In genomic region chr13:94620286-94620896, GRCh38 we compare ENCODE assay signal across 9 cellular contexts. TPM values are rescaled to one million over a fixed set of nuclear protein-coding genes. Genes with fewer than 3 reads are reported as not detected.
DNase-seq lines count a peak whose midpoint lies in the region; ATAC-seq, FAIRE-seq and TF ChIP-seq lines count a peak whose summit lies in the region.
"Had no signal": no experiment of that assay in that cellular context is flagged by ENCODE, and none has a peak within 500 bp of the region (broad histone marks: within the 10 kb centered on the region; RNA-seq: fewer than 3 reads in every experiment).

No MANE protein-coding gene starts in this region.

- H3K4me1 ChIP-seq in GM23248 (ENCODE audit: insufficient read depth) (no peaks in the 10 kb centered on the region), Loucy (ENCODE audit: insufficient read depth, low read length, poor library complexity, severe bottlenecking) (peaks cover 6% of the 10 kb centered on the region), transverse colon (no peaks in the 10 kb centered on the region)

- H3K27me3 Mint-ChIP-seq in natural killer cell (ENCODE audit: low read depth in 2 of 2): no peaks in the 10 kb centered on the region
- no peaks in the 10 kb centered on the region for H3K27me3 Mint-ChIP-seq in natural killer cell treated with Interleukin-12 subunit alpha and Interleukin-12 subunit beta and Interleukin-15 and Interleukin-18, amount 100 ng/mL, for 72 hours

- 61 to 74% methylated on average over 2 of the region's 2 CpGs for WGBS in GM23248 (ENCODE audit: low coverage in 1 of 2, low lambda C conversion rate in 2 of 2, missing lambda C conversion rate in 2 of 2), 2 experiments
- 87 to 93% methylated on average over 2 of the region's 2 CpGs for whole genome bisulfite sequencing in transverse colon (ENCODE audit: low coverage in 1 of 2), 2 donors

- peaks cover 0 to 5% of the 10 kb centered on the region in 2 donors for H3K4me1 Mint-ChIP-seq in natural killer cell
- peaks cover 5 to 8% of the 10 kb centered on the region in 2 donors for H3K4me1 Mint-ChIP-seq in natural killer cell treated with Interleukin-12 subunit alpha and Interleukin-12 subunit beta and Interleukin-15 and Interleukin-18, amount 100 ng/mL, for 72 hours (ENCODE audit: low read depth in 2 of 2)

- no peak for TF ChIP-seq EP300 in transverse colon (IDR thresholded peaks at IDR 0.05; ENCODE audit: low read depth)

- H3K9me3 ChIP-seq in GM23248 (ENCODE audit: low read depth) (no peaks in the 10 kb centered on the region), Loucy (ENCODE audit: insufficient read depth, low read depth, low read length) (no peaks in the 10 kb centered on the region), transverse colon (no peaks in the 10 kb centered on the region)

- ATAC-seq in natural killer cell: peak in 1 of 3 donors; percentile 42
- no peak for ATAC-seq in natural killer cell treated with Interleukin-12 subunit alpha and Interleukin-12 subunit beta and Interleukin-15 and Interleukin-18, amount 100 ng/mL, for 72 hours

- H3K4me3 Mint-ChIP-seq in natural killer cell: no peak overlapping the region
- H3K4me3 Mint-ChIP-seq in natural killer cell treated with Interleukin-12 subunit alpha and Interleukin-12 subunit beta and Interleukin-15 and Interleukin-18, amount 100 ng/mL, for 72 hours: no peak overlapping the region

- DNase-seq in natural killer cell (no peak), GM23248 (peak; percentile 53), germinal center (ENCODE audit: low spot score) (peak; percentile 29), transverse colon (no peak), foreskin melanocyte (no peak)
- no peak for DNase-seq in natural killer cell treated with Interleukin-12 subunit alpha and Interleukin-12 subunit beta and Interleukin-15 and Interleukin-18, amount 100 ng/mL, for 72 hours (ENCODE audit: low spot score)

- TF ChIP-seq CTCF in natural killer cell (IDR thresholded peaks at IDR 0.05) (peak; percentile 52), Loucy (conservative IDR thresholded peaks at IDR 0.05; ENCODE audit: low read length) (peak; percentile 85), transverse colon (IDR thresholded peaks at IDR 0.05) (peak; percentile 46 to 58 (median 50))

- no peak for TF ChIP-seq POLR2A in transverse colon (IDR thresholded peaks at IDR 0.05)

- H3K9me2 ChIP-seq in GM23248 (ENCODE audit: insufficient read depth): no peaks in the 10 kb centered on the region
- H3K9me2 ChIP-seq in Loucy (replicated peaks; ENCODE audit: low read depth, low read length): no peaks in the 10 kb centered on the region

- H3K27ac Mint-ChIP-seq in natural killer cell: no peak overlapping the region
- no peak overlapping the region for H3K27ac Mint-ChIP-seq in natural killer cell treated with Interleukin-12 subunit alpha and Interleukin-12 subunit beta and Interleukin-15 and Interleukin-18, amount 100 ng/mL, for 72 hours

- no peak overlapping the region for H3K4me3 ChIP-seq in GM23248
- no peak overlapping the region for H3K4me3 ChIP-seq in Loucy (ENCODE audit: low read length, poor library complexity, severe bottlenecking)
- no peak overlapping the region for H3K4me3 ChIP-seq in transverse colon

- H3K9ac ChIP-seq in GM23248 (no peak overlapping the region), Loucy (ENCODE audit: low read depth, low read length, poor library complexity, severe bottlenecking) (no peak overlapping the region)

- H3K4me2 ChIP-seq in GM23248 (ENCODE audit: unreplicated experiment): no peak overlapping the region
- no peak overlapping the region for H3K4me2 ChIP-seq in Loucy (ENCODE audit: low read depth, low read length, poor library complexity, severe bottlenecking)

- H3K27ac ChIP-seq in GM23248 (no peak overlapping the region), transverse colon (no peak overlapping the region)
- H3K27ac ChIP-seq: epithelial cell of prostate had no signal

- H3K27me3 ChIP-seq in GM23248 (replicated peaks; ENCODE audit: insufficient read depth) (no peaks in the 10 kb centered on the region), Loucy (ENCODE audit: insufficient read depth, low read length, poor library complexity, severe bottlenecking) (no peaks in the 10 kb centered on the region), transverse colon (no peaks in the 10 kb centered on the region)

- FAIRE-seq in TTC549 (lab: Jason Lieb, UNC): peak; percentile 46

- no peaks in the 10 kb centered on the region for H3K36me3 Mint-ChIP-seq in natural killer cell
- H3K36me3 Mint-ChIP-seq in natural killer cell treated with Interleukin-12 subunit alpha and Interleukin-12 subunit beta and Interleukin-15 and Interleukin-18, amount 100 ng/mL, for 72 hours: peaks cover 9% of the 10 kb centered on the region

- H3K36me3 ChIP-seq in GM23248 (ENCODE audit: low read depth): peaks cover 48% of the 10 kb centered on the region
- H3K36me3 ChIP-seq in Loucy (ENCODE audit: insufficient read depth, low read length): peaks cover 14% of the 10 kb centered on the region
- peaks cover 0 to 23% (median 2%) of the 10 kb centered on the region in 4 donors for H3K36me3 ChIP-seq in transverse colon

- no peaks in the 10 kb centered on the region for H3K9me3 Mint-ChIP-seq in natural killer cell
- no peaks in the 10 kb centered on the region for H3K9me3 Mint-ChIP-seq in natural killer cell treated with Interleukin-12 subunit alpha and Interleukin-12 subunit beta and Interleukin-15 and Interleukin-18, amount 100 ng/mL, for 72 hours

- in situ Hi-C loops in GM23248 (cut with MboI): no loop called here
- in situ Hi-C loops in transverse colon (cut with MboI; ENCODE audit: low pct_ligation_motif_present in 1 of 4, low pct_unique_long_range_greater_than_20kb in 1 of 4, low sequenced_read_pairs in 3 of 4): no loop called here

- H3F3A ChIP-seq in GM23248 (ENCODE audit: insufficient read depth) (no peaks in the 10 kb centered on the region; the same call in 1 of the 2 replicates), Loucy (ENCODE audit: low read depth) (no peaks in the 10 kb centered on the region)

- intact Hi-C loops in natural killer cell (cut with micrococcal nuclease) (no loop called here), transverse colon (cut with DNase I; ENCODE audit: low total_unique reads) (no loop called here)

- H4K20me1 ChIP-seq in GM23248 (ENCODE audit: insufficient read depth) (no peaks in the 10 kb centered on the region), Loucy (ENCODE audit: insufficient read depth, low read length, poor library complexity, severe bottlenecking) (no peaks in the 10 kb centered on the region)

- no peak overlapping the region for H2AFZ ChIP-seq in GM23248
- H2AFZ ChIP-seq in Loucy (ENCODE audit: low read length): no peak overlapping the region

- H3K79me2 ChIP-seq in GM23248 (ENCODE audit: insufficient read depth) (peaks cover 24% of the 10 kb centered on the region), Loucy (ENCODE audit: insufficient read depth, low read length) (no peaks in the 10 kb centered on the region)

RNA-seq across cellular contexts. Expression of gene GPR180, which starts 18.7 kb away (rescaled TPM):
- total RNA-seq in natural killer cell: 1 to 10 TPM; 2.0 to 2.9 (median 2.7) TPM
- total RNA-seq in natural killer cell treated with Interleukin-12 subunit alpha and Interleukin-12 subunit beta and Interleukin-15 and Interleukin-18, amount 100 ng/mL, for 72 hours: 1 to 10 TPM; 7.1 to 7.8 TPM
- total RNA-seq in GM23248 (2014; rRNA removed; shearing (Covaris generic)): 7.7 and 8.1 TPM in 2 replicates
- 5.8 and 6.3 TPM in 2 replicates for polyA plus RNA-seq in GM23248 (2016; fragmentation: Nextera tagmentation; extraction: Ambion mirVana)
- total RNA-seq in transverse colon: 1 to 10 TPM in 3 of 4 donors, under 1 TPM in 1; 0.37 to 4.9 (median 2.3) TPM

RNA-seq across cellular contexts. Expression of gene TGDS, which starts 24.4 kb away (rescaled TPM):
- total RNA-seq in natural killer cell (1 to 10 TPM; 6.9 to 9.0 (median 7.7) TPM), transverse colon (10 to 100 TPM in 2 of 4 donors, 1 to 10 TPM in 2; 3.0 to 20.2 (median 9.6) TPM)
- 10 to 100 TPM; 18.7 to 20.5 TPM for total RNA-seq in natural killer cell treated with Interleukin-12 subunit alpha and Interleukin-12 subunit beta and Interleukin-15 and Interleukin-18, amount 100 ng/mL, for 72 hours
- total RNA-seq in GM23248 (2014; rRNA removed; shearing (Covaris generic)): 12.9 and 18.3 TPM in 2 replicates
- polyA plus RNA-seq in GM23248 (2016; fragmentation: Nextera tagmentation; extraction: Ambion mirVana): 12.9 and 14.2 TPM in 2 replicates

Comparison
In these comparisons a context has a peak if more than half of its experiments do, and no peak if none do; other contexts are left out.
1. DNase-seq: peak in GM23248 (single experiment) and germinal center (single experiment); none in natural killer cell (single experiment), natural killer cell treated with Interleukin-12 subunit alpha and Interleukin-12 subunit beta and Interleukin-15 and Interleukin-18, amount 100 ng/mL, for 72 hours (single experiment), transverse colon (single experiment) and foreskin melanocyte (single experiment).
2. Peak in every context shown above with its lines, with median percentiles within 50 percentile points of each other: CTCF ChIP-seq.